Comparison of ENCODE assay signal across 1 cellular context in genomic region chr4:4248036-4248884, GRCh38.
TF ChIP-seq lines count a peak whose summit lies in the region.

A gene with protein sequence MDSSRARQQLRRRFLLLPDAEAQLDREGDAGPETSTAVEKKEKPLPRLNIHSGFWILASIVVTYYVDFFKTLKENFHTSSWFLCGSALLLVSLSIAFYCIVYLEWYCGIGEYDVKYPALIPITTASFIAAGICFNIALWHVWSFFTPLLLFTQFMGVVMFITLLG (minus strand): TSS chr4:4248223. CDS start chr4:4248202, 21 bp downstream.

TF ChIP-seq in K562, 482 proteins besides CTCF, POLR2A, EP300 and RAD21 (continued from another document and continues in another):
- TF ChIP-seq FOXO4 (CRISPR knock-in tag; IDR thresholded peaks at IDR 0.05) (no peak), PHF20 (IDR thresholded peaks at IDR 0.05; ENCODE audit: partially characterized antibody) (peak; percentile 99), MGA (IDR thresholded peaks at IDR 0.05) (no peak), KAT7 (CRISPR knock-in tag; IDR thresholded peaks at IDR 0.05; ENCODE audit: borderline replicate concordance) (peak; percentile 81; the same call in 1 of the 2 replicates), LEF1 (IDR thresholded peaks at IDR 0.05) (no peak), ARHGAP35 (IDR thresholded peaks at IDR 0.05; ENCODE audit: partially characterized antibody) (no peak), ZNF609 (CRISPR knock-in tag; IDR thresholded peaks at IDR 0.05; ENCODE audit: borderline replicate concordance) (peak; percentile 81; the same call in 1 of the 2 replicates), E4F1 (CRISPR knock-in tag; IDR thresholded peaks at IDR 0.05; ENCODE audit: borderline replicate concordance) (no peak), CEBPG (CRISPR knock-in tag; IDR thresholded peaks at IDR 0.05) (no peak), CEBPG (tag; conservative IDR thresholded peaks at IDR 0.05 in 1 of 2, IDR thresholded peaks at IDR 0.05 in 1 of 2) (no peak), NR2F6 (CRISPR knock-in tag; IDR thresholded peaks at IDR 0.05) (no peak), SUPT5H (IDR thresholded peaks at IDR 0.05) (peak; percentile 93), RREB1 (CRISPR knock-in tag; IDR thresholded peaks at IDR 0.05) (no peak), ZNF644 (tag; IDR thresholded peaks at IDR 0.05; ENCODE audit: low read depth) (no peak)
- TF ChIP-seq, protein P1, sequence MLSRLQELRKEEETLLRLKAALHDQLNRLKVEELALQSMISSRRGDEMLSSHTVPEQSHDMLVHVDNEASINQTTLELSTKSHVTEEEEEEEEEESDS (CRISPR knock-in tag; IDR thresholded peaks at IDR 0.05) = no peak
- TF ChIP-seq, protein P2, sequence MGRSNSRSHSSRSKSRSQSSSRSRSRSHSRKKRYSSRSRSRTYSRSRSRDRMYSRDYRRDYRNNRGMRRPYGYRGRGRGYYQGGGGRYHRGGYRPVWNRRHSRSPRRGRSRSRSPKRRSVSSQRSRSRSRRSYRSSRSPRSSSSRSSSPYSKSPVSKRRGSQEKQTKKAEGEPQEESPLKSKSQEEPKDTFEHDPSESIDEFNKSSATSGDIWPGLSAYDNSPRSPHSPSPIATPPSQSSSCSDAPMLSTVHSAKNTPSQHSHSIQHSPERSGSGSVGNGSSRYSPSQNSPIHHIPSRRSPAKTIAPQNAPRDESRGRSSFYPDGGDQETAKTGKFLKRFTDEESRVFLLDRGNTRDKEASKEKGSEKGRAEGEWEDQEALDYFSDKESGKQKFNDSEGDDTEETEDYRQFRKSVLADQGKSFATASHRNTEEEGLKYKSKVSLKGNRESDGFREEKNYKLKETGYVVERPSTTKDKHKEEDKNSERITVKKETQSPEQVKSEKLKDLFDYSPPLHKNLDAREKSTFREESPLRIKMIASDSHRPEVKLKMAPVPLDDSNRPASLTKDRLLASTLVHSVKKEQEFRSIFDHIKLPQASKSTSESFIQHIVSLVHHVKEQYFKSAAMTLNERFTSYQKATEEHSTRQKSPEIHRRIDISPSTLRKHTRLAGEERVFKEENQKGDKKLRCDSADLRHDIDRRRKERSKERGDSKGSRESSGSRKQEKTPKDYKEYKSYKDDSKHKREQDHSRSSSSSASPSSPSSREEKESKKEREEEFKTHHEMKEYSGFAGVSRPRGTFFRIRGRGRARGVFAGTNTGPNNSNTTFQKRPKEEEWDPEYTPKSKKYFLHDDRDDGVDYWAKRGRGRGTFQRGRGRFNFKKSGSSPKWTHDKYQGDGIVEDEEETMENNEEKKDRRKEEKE (IDR thresholded peaks at IDR 0.05; ENCODE audit: borderline replicate concordance in 1 of 2, control insufficient read depth in 1 of 2, low read depth in 2 of 2, low read length in 1 of 2) = peak in 1 of 2 experiments; percentile 79; a peak in 1 of 4 replicates
